Comparison of ENCODE assay signal across 1 cellular context in genomic region chr20:22339946-22340345, GRCh38.
TF ChIP-seq lines count a peak whose summit lies in the region.

No MANE protein-coding gene starts in this region.

TF ChIP-seq in GM23338, 12 proteins besides CTCF, POLR2A, EP300 and RAD21 (continued from another document):
- TF ChIP-seq ZNF462 (CRISPR knock-in tag; IDR thresholded peaks at IDR 0.05) (no peak), POLR2AphosphoS5 (IDR thresholded peaks at IDR 0.05; ENCODE audit: low read depth) (no peak), ETS1 (IDR thresholded peaks at IDR 0.05) (no peak), EZH2phosphoT487 (IDR thresholded peaks at IDR 0.05; ENCODE audit: unreplicated experiment) (no peak), ZNF331 (CRISPR knock-in tag; IDR thresholded peaks at IDR 0.05; ENCODE audit: low read depth) (no peak), NANOG (IDR thresholded peaks at IDR 0.05; ENCODE audit: borderline replicate concordance) (no peak)
- TF ChIP-seq, protein P1, sequence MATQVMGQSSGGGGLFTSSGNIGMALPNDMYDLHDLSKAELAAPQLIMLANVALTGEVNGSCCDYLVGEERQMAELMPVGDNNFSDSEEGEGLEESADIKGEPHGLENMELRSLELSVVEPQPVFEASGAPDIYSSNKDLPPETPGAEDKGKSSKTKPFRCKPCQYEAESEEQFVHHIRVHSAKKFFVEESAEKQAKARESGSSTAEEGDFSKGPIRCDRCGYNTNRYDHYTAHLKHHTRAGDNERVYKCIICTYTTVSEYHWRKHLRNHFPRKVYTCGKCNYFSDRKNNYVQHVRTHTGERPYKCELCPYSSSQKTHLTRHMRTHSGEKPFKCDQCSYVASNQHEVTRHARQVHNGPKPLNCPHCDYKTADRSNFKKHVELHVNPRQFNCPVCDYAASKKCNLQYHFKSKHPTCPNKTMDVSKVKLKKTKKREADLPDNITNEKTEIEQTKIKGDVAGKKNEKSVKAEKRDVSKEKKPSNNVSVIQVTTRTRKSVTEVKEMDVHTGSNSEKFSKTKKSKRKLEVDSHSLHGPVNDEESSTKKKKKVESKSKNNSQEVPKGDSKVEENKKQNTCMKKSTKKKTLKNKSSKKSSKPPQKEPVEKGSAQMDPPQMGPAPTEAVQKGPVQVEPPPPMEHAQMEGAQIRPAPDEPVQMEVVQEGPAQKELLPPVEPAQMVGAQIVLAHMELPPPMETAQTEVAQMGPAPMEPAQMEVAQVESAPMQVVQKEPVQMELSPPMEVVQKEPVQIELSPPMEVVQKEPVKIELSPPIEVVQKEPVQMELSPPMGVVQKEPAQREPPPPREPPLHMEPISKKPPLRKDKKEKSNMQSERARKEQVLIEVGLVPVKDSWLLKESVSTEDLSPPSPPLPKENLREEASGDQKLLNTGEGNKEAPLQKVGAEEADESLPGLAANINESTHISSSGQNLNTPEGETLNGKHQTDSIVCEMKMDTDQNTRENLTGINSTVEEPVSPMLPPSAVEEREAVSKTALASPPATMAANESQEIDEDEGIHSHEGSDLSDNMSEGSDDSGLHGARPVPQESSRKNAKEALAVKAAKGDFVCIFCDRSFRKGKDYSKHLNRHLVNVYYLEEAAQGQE (IDR thresholded peaks at IDR 0.05; ENCODE audit: unreplicated experiment) = no peak
